ENCODE assay signal across 1 cellular context in genomic region chr17:19010729-19011505, GRCh38.
TF ChIP-seq lines count a peak whose summit lies in the region.

No MANE protein-coding gene starts in this region.

TF ChIP-seq in HepG2, 621 proteins besides CTCF, POLR2A, EP300 and RAD21 (continued from another document and continues in another):
- TF ChIP-seq, protein P1, sequence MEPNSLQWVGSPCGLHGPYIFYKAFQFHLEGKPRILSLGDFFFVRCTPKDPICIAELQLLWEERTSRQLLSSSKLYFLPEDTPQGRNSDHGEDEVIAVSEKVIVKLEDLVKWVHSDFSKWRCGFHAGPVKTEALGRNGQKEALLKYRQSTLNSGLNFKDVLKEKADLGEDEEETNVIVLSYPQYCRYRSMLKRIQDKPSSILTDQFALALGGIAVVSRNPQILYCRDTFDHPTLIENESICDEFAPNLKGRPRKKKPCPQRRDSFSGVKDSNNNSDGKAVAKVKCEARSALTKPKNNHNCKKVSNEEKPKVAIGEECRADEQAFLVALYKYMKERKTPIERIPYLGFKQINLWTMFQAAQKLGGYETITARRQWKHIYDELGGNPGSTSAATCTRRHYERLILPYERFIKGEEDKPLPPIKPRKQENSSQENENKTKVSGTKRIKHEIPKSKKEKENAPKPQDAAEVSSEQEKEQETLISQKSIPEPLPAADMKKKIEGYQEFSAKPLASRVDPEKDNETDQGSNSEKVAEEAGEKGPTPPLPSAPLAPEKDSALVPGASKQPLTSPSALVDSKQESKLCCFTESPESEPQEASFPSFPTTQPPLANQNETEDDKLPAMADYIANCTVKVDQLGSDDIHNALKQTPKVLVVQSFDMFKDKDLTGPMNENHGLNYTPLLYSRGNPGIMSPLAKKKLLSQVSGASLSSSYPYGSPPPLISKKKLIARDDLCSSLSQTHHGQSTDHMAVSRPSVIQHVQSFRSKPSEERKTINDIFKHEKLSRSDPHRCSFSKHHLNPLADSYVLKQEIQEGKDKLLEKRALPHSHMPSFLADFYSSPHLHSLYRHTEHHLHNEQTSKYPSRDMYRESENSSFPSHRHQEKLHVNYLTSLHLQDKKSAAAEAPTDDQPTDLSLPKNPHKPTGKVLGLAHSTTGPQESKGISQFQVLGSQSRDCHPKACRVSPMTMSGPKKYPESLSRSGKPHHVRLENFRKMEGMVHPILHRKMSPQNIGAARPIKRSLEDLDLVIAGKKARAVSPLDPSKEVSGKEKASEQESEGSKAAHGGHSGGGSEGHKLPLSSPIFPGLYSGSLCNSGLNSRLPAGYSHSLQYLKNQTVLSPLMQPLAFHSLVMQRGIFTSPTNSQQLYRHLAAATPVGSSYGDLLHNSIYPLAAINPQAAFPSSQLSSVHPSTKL (CRISPR knock-in tag; IDR thresholded peaks at IDR 0.05) = peak; percentile 57
- TF ChIP-seq MED1 (CRISPR knock-in tag; IDR thresholded peaks at IDR 0.05) (peak; percentile 60; the same call in 1 of the 2 replicates), SOX13 (IDR thresholded peaks at IDR 0.05) (no peak), SOX13 (CRISPR knock-in tag; conservative IDR thresholded peaks at IDR 0.05 in 1 of 2, IDR thresholded peaks at IDR 0.05 in 1 of 2) (0 out of 4 replicates have a peak, but pooled peaks of 1 of the 2 experiments have one; percentile 13), HNF4A (CRISPR knock-in tag; IDR thresholded peaks at IDR 0.05) (peak; percentile 57), GATAD2A (CRISPR knock-in tag; IDR thresholded peaks at IDR 0.05) (peak; percentile 53; the same call in 1 of the 2 replicates), ZNF3 (CRISPR knock-in tag; IDR thresholded peaks at IDR 0.05) (no peak), HMG20A (CRISPR knock-in tag; IDR thresholded peaks at IDR 0.05; ENCODE audit: borderline replicate concordance) (peak; percentile 62; the same call in 1 of the 2 replicates), ZFP82 (CRISPR knock-in tag; IDR thresholded peaks at IDR 0.05; ENCODE audit: borderline replicate concordance) (no peak), ZNF44 (CRISPR knock-in tag; IDR thresholded peaks at IDR 0.05) (no peak), FOXO1 (CRISPR knock-in tag; IDR thresholded peaks at IDR 0.05) (peak; percentile 64; the same call in 1 of the 2 replicates), TMF1 (CRISPR knock-in tag; IDR thresholded peaks at IDR 0.05; ENCODE audit: low read depth) (no peak), NFE2 (CRISPR knock-in tag; IDR thresholded peaks at IDR 0.05) (no peak), ZNF280D (CRISPR knock-in tag; IDR thresholded peaks at IDR 0.05) (0 out of 2 replicates have a peak, but pooled peaks have one; percentile 22), SALL1 (CRISPR knock-in tag; IDR thresholded peaks at IDR 0.05) (peak; percentile 48; the same call in 1 of the 2 replicates), MEF2D (CRISPR knock-in tag; IDR thresholded peaks at IDR 0.05) (0 out of 2 replicates have a peak, but pooled peaks have one; percentile 25), ZNF263 (CRISPR knock-in tag; IDR thresholded peaks at IDR 0.05) (peak; percentile 30; the same call in 1 of the 2 replicates), THAP11 (CRISPR knock-in tag; IDR thresholded peaks at IDR 0.05) (0 out of 2 replicates have a peak, but pooled peaks have one; percentile 16), ZNF513 (CRISPR knock-in tag; conservative IDR thresholded peaks at IDR 0.05) (no peak), ZNF329 (CRISPR knock-in tag; IDR thresholded peaks at IDR 0.05; ENCODE audit: low read depth) (peak; percentile 100), SRSF4 (IDR thresholded peaks at IDR 0.05; ENCODE audit: low read depth, low read length, poor library complexity, severe bottlenecking) (no peak), FOXK1 (CRISPR knock-in tag; IDR thresholded peaks at IDR 0.05; ENCODE audit: borderline replicate concordance, low read depth) (peak; percentile 80; the same call in 1 of the 2 replicates), ZBTB46 (CRISPR knock-in tag; IDR thresholded peaks at IDR 0.05; ENCODE audit: borderline replicate concordance) (no peak), ZNF710 (CRISPR knock-in tag; IDR thresholded peaks at IDR 0.05; ENCODE audit: borderline replicate concordance) (0 out of 2 replicates have a peak, but pooled peaks have one; percentile 22), HOXA3 (CRISPR knock-in tag; IDR thresholded peaks at IDR 0.05) (no peak), FOXP4 (CRISPR knock-in tag; IDR thresholded peaks at IDR 0.05) (peak; percentile 62), PHF21A (CRISPR knock-in tag; IDR thresholded peaks at IDR 0.05) (peak; percentile 67; the same call in 1 of the 2 replicates)
- TF ChIP-seq, protein P2, sequence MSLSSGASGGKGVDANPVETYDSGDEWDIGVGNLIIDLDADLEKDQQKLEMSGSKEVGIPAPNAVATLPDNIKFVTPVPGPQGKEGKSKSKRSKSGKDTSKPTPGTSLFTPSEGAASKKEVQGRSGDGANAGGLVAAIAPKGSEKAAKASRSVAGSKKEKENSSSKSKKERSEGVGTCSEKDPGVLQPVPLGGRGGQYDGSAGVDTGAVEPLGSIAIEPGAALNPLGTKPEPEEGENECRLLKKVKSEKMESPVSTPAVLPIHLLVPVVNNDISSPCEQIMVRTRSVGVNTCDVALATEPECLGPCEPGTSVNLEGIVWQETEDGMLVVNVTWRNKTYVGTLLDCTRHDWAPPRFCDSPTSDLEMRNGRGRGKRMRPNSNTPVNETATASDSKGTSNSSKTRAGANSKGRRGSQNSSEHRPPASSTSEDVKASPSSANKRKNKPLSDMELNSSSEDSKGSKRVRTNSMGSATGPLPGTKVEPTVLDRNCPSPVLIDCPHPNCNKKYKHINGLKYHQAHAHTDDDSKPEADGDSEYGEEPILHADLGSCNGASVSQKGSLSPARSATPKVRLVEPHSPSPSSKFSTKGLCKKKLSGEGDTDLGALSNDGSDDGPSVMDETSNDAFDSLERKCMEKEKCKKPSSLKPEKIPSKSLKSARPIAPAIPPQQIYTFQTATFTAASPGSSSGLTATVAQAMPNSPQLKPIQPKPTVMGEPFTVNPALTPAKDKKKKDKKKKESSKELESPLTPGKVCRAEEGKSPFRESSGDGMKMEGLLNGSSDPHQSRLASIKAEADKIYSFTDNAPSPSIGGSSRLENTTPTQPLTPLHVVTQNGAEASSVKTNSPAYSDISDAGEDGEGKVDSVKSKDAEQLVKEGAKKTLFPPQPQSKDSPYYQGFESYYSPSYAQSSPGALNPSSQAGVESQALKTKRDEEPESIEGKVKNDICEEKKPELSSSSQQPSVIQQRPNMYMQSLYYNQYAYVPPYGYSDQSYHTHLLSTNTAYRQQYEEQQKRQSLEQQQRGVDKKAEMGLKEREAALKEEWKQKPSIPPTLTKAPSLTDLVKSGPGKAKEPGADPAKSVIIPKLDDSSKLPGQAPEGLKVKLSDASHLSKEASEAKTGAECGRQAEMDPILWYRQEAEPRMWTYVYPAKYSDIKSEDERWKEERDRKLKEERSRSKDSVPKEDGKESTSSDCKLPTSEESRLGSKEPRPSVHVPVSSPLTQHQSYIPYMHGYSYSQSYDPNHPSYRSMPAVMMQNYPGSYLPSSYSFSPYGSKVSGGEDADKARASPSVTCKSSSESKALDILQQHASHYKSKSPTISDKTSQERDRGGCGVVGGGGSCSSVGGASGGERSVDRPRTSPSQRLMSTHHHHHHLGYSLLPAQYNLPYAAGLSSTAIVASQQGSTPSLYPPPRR (CRISPR knock-in tag; IDR thresholded peaks at IDR 0.05; ENCODE audit: borderline replicate concordance) = no peak
- TF ChIP-seq, protein P3, sequence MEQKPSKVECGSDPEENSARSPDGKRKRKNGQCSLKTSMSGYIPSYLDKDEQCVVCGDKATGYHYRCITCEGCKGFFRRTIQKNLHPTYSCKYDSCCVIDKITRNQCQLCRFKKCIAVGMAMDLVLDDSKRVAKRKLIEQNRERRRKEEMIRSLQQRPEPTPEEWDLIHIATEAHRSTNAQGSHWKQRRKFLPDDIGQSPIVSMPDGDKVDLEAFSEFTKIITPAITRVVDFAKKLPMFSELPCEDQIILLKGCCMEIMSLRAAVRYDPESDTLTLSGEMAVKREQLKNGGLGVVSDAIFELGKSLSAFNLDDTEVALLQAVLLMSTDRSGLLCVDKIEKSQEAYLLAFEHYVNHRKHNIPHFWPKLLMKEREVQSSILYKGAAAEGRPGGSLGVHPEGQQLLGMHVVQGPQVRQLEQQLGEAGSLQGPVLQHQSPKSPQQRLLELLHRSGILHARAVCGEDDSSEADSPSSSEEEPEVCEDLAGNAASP (CRISPR knock-in tag; IDR thresholded peaks at IDR 0.05; ENCODE audit: borderline replicate concordance) = peak; percentile 69; the same call in 1 of the 2 replicates
